ENCODE assay signal across 19 cellular contexts in genomic region chrX:114006664-114007063, GRCh38.
"Had no signal": no experiment of that assay in that cellular context is flagged by ENCODE, and none has a peak within 500 bp of the region (broad histone marks: within the 10 kb centered on the region; RNA-seq: fewer than 3 reads in every experiment).

No MANE protein-coding gene starts in this region.

- H3K9me3 ChIP-seq: esophagus muscularis mucosa, gastrocnemius medialis, pancreas had no signal

- H3K4me3 ChIP-seq: esophagus muscularis mucosa, gastrocnemius medialis, pancreas had no signal

- H3K9me3 Mint-ChIP-seq: nephron, type B pancreatic cell had no signal

- H3K36me3 Mint-ChIP-seq: type B pancreatic cell had no signal

- H3K27ac Mint-ChIP-seq: dendritic cell treated with granulocyte-macrophage colony-stimulating factor and Interleukin-4, amounts not matched to agents 40 ng/mL and 50 ng/mL, for 4 days; effector memory CD8-positive, alpha-beta T cell; progenitor cell of endocrine pancreas; type B pancreatic cell had no signal

- H3K27me3 Mint-ChIP-seq: dendritic cell treated with granulocyte-macrophage colony-stimulating factor and Interleukin-4, amounts not matched to agents 40 ng/mL and 50 ng/mL, for 4 days; effector memory CD8-positive, alpha-beta T cell; progenitor cell of endocrine pancreas; type B pancreatic cell had no signal

- H3K4me3 Mint-ChIP-seq: dendritic cell treated with granulocyte-macrophage colony-stimulating factor and Interleukin-4, amounts not matched to agents 40 ng/mL and 50 ng/mL, for 4 days; effector memory CD8-positive, alpha-beta T cell; nephron; type B pancreatic cell had no signal

- H3K4me1 Mint-ChIP-seq: nephron had no signal

- H3K4me1 ChIP-seq: esophagus muscularis mucosa, gastrocnemius medialis, pancreas had no signal

- FAIRE-seq: pancreas, small intestine, urothelium cell line had no signal

- H3K27ac ChIP-seq: epithelial cell of prostate, esophagus muscularis mucosa, gastrocnemius medialis, pancreas had no signal

- DNase-seq: effector memory CD8-positive, alpha-beta T cell; gastrocnemius medialis; islet precursor cell; mammary epithelial cell; midbrain; occipital lobe; pancreas; right cardiac atrium; small intestine; stimulated activated CD4-positive, alpha-beta T cell treated with anti-CD3 and anti-CD28 coated beads, Interleukin-12 subunit alpha, Interleukin-12 subunit beta, amount 100 ng/mL, for 4 hours; stimulated activated naive CD4-positive, alpha-beta T cell treated with Interleukin-2 at 50 U/mL for 16 hours had no signal

- ATAC-seq: effector memory CD8-positive, alpha-beta T cell; gastrocnemius medialis; left lobe of liver; pancreas; right cardiac atrium had no signal
